23 cellular contexts compared by ENCODE assay signal in genomic region chr16:10202650-10203049, GRCh38. TPM values are rescaled to one million over a fixed set of nuclear protein-coding genes. Genes with fewer than 3 reads are reported as not detected.
DNase-seq lines count a peak whose midpoint lies in the region; ATAC-seq and TF ChIP-seq lines count a peak whose summit lies in the region.
"Had no signal": no experiment of that assay in that cellular context is flagged by ENCODE, and none has a peak within 500 bp of the region (broad histone marks: within the 10 kb centered on the region; RNA-seq: fewer than 3 reads in every experiment).

No MANE protein-coding gene starts in this region.

- TF ChIP-seq CTCF in CD14-positive monocyte (IDR thresholded peaks at IDR 0.05): peak; percentile 15
- peak; percentile 20; the same call in 1 of the 2 replicates for TF ChIP-seq CTCF in GM12875 (IDR thresholded peaks at IDR 0.05; ENCODE audit: borderline replicate concordance, insufficient read depth, low read depth, low read length)
- peak; percentile 26 for TF ChIP-seq CTCF in OCI-LY3 (IDR thresholded peaks at IDR 0.05; ENCODE audit: low read depth, low read length)
- no peak for TF ChIP-seq CTCF in ascending aorta (IDR thresholded peaks at IDR 0.05)

- H4K20me1 ChIP-seq in OCI-LY3 (ENCODE audit: insufficient read depth, low read length): no peaks in the 10 kb centered on the region

- no peak for ATAC-seq in GM21786 (IDR thresholded peaks at IDR 0.05; ENCODE audit: unreplicated experiment)
- ATAC-seq: activated CD8-positive, alpha-beta memory T cell treated with anti-CD3 and anti-CD28 coated beads, Interleukin-2, amount 10 ng/mL, durations not matched to agents 7 days and 5 days; activated naive CD4-positive, alpha-beta T cell treated with anti-CD3 and anti-CD28 coated beads, Interleukin-2, amount 50 U/mL, for 72 hours; left ventricle myocardium superior; natural killer cell treated with Interleukin-12 subunit alpha and Interleukin-12 subunit beta and Interleukin-15 and Interleukin-18, amount 100 ng/mL, for 72 hours had no signal

- intact Hi-C loops in CD14-positive monocyte (cut with micrococcal nuclease) (no loop called here), ascending aorta (cut with DNase I) (no loop called here)

- H3K9ac ChIP-seq in OCI-LY3 (ENCODE audit: low read length): no peak overlapping the region

- no peak overlapping the region for H3K27ac Mint-ChIP-seq in CD14-positive monocyte
- H3K27ac Mint-ChIP-seq: activated CD8-positive, alpha-beta memory T cell treated with anti-CD3 and anti-CD28 coated beads, Interleukin-2, amount 10 ng/mL, durations not matched to agents 7 days and 5 days; activated naive CD4-positive, alpha-beta T cell treated with anti-CD3 and anti-CD28 coated beads, Interleukin-2, amount 50 U/mL, for 72 hours; immature natural killer cell; natural killer cell treated with Interleukin-12 subunit alpha and Interleukin-12 subunit beta and Interleukin-15 and Interleukin-18, amount 100 ng/mL, for 72 hours had no signal

- no peaks in the 10 kb centered on the region for H3K36me3 Mint-ChIP-seq in CD14-positive monocyte
- H3K36me3 Mint-ChIP-seq: activated CD8-positive, alpha-beta memory T cell treated with anti-CD3 and anti-CD28 coated beads, Interleukin-2, amount 10 ng/mL, durations not matched to agents 7 days and 5 days; activated naive CD4-positive, alpha-beta T cell treated with anti-CD3 and anti-CD28 coated beads, Interleukin-2, amount 50 U/mL, for 72 hours; immature natural killer cell; natural killer cell treated with Interleukin-12 subunit alpha and Interleukin-12 subunit beta and Interleukin-15 and Interleukin-18, amount 100 ng/mL, for 72 hours had no signal

- no peaks in the 10 kb centered on the region for H3K27me3 ChIP-seq in OCI-LY3 (ENCODE audit: low read depth, low read length)
- no peaks in the 10 kb centered on the region for H3K27me3 ChIP-seq in ascending aorta
- H3K27me3 ChIP-seq: Peyer's patch, SJCRH30 had no signal

- H3K4me1 Mint-ChIP-seq in CD14-positive monocyte: no peaks in the 10 kb centered on the region
- H3K4me1 Mint-ChIP-seq: activated CD8-positive, alpha-beta memory T cell treated with anti-CD3 and anti-CD28 coated beads, Interleukin-2, amount 10 ng/mL, durations not matched to agents 7 days and 5 days; central memory CD8-positive, alpha-beta T cell; immature natural killer cell had no signal

- H3K4me3 Mint-ChIP-seq in CD14-positive monocyte: no peak overlapping the region
- H3K4me3 Mint-ChIP-seq: activated CD8-positive, alpha-beta memory T cell treated with anti-CD3 and anti-CD28 coated beads, Interleukin-2, amount 10 ng/mL, durations not matched to agents 7 days and 5 days; central memory CD8-positive, alpha-beta T cell; immature natural killer cell; natural killer cell treated with Interleukin-12 subunit alpha and Interleukin-12 subunit beta and Interleukin-15 and Interleukin-18, amount 100 ng/mL, for 72 hours had no signal

- DNase-seq in CD14-positive monocyte (ENCODE audit: low spot score) (no peak), iPS-NIHi11 (ENCODE audit: low spot score) (peak; percentile 23), ascending aorta (ENCODE audit: low spot score in 2 of 2) (no peak), NCI-H2171 treated with DMSO at 0.1 percent for 48 hours (lab: John Stamatoyannopoulos, UW) (no peak), NCI-H510A treated with DMSO at 0.1 percent for 48 hours (lab: John Stamatoyannopoulos, UW) (no peak)
- DNase-seq: activated CD4-positive, alpha-beta T cell treated with anti-CD3 and anti-CD28 coated beads for 48 hours; activated CD8-positive, alpha-beta memory T cell treated with anti-CD3 and anti-CD28 coated beads, Interleukin-2, amount 10 ng/mL, durations not matched to agents 7 days and 5 days; C1 segment of cervical spinal cord; immature natural killer cell; left ventricle myocardium superior; NCI-H526 treated with DMSO at 0.1 percent for 48 hours; Peyer's patch; substantia nigra had no signal

- H3K4me3 ChIP-seq in GM12875 (ENCODE audit: low read depth, low read length) (no peak overlapping the region), OCI-LY3 (ENCODE audit: low read length) (no peak overlapping the region), ascending aorta (no peak overlapping the region)
- H3K4me3 ChIP-seq: Peyer's patch, SJCRH30 had no signal

- no peak overlapping the region for H3K4me2 ChIP-seq in OCI-LY3 (ENCODE audit: low read length)

- H3K9me3 ChIP-seq in OCI-LY3 (ENCODE audit: insufficient read depth, low read length) (no peaks in the 10 kb centered on the region; the same call in 1 of the 2 replicates), ascending aorta (no peaks in the 10 kb centered on the region)
- H3K9me3 ChIP-seq: SJCRH30 had no signal

- H3K4me1 ChIP-seq in OCI-LY3 (ENCODE audit: low read length) (no peaks in the 10 kb centered on the region), ascending aorta (no peaks in the 10 kb centered on the region)
- H3K4me1 ChIP-seq: Peyer's patch, SJCRH30 had no signal

- H3K79me2 ChIP-seq in OCI-LY3 (ENCODE audit: low read length): no peaks in the 10 kb centered on the region

- H3K36me3 ChIP-seq in OCI-LY3 (replicated peaks; ENCODE audit: low read depth, low read length) (no peaks in the 10 kb centered on the region), ascending aorta (no peaks in the 10 kb centered on the region)
- H3K36me3 ChIP-seq: Peyer's patch, SJCRH30 had no signal

- no peak overlapping the region for H2AFZ ChIP-seq in OCI-LY3 (ENCODE audit: low read depth, low read length)

- peaks cover 4 to 14% (median 6%) of the 10 kb centered on the region in 3 donors for H3K27me3 Mint-ChIP-seq in CD14-positive monocyte (ENCODE audit: low read depth in 3 of 3)
- H3K27me3 Mint-ChIP-seq: activated CD8-positive, alpha-beta memory T cell treated with anti-CD3 and anti-CD28 coated beads, Interleukin-2, amount 10 ng/mL, durations not matched to agents 7 days and 5 days had no signal

- H3K27ac ChIP-seq in OCI-LY3 (ENCODE audit: low read length): no peak overlapping the region
- H3K27ac ChIP-seq in ascending aorta: no peak overlapping the region
- H3K27ac ChIP-seq: Peyer's patch, SJCRH30 had no signal

- peaks cover 3 to 14% (median 9%) of the 10 kb centered on the region in 7 donors for H3K9me3 Mint-ChIP-seq in CD14-positive monocyte
- H3K9me3 Mint-ChIP-seq: activated naive CD4-positive, alpha-beta T cell treated with anti-CD3 and anti-CD28 coated beads, Interleukin-2, amount 50 U/mL, for 72 hours; central memory CD8-positive, alpha-beta T cell; immature natural killer cell; natural killer cell treated with Interleukin-12 subunit alpha and Interleukin-12 subunit beta and Interleukin-15 and Interleukin-18, amount 100 ng/mL, for 72 hours had no signal

RNA-seq across cellular contexts. Expression of gene GRIN2A, which starts 20.4 kb away (rescaled TPM):
- not detected for polyA plus RNA-seq in CD14-positive monocyte
- total RNA-seq in ascending aorta: 7.8 TPM
- total RNA-seq: activated CD8-positive, alpha-beta memory T cell treated with anti-CD3 and anti-CD28 coated beads, Interleukin-2, amount 10 ng/mL, durations not matched to agents 7 days and 5 days; activated naive CD4-positive, alpha-beta T cell treated with anti-CD3 and anti-CD28 coated beads, Interleukin-2, amount 50 U/mL, for 72 hours; dermis microvascular lymphatic vessel endothelial cell; natural killer cell treated with Interleukin-12 subunit alpha and Interleukin-12 subunit beta and Interleukin-15 and Interleukin-18, amount 100 ng/mL, for 72 hours; T-helper 1 cell treated with Interleukin-12 subunit alpha and Interleukin-12 subunit beta and Interleukin-4 antibody, amounts not matched to agents 30 ng/mL and 1 ng/mL, for 36 hours had no signal
- polyA plus RNA-seq: AG04450, immature natural killer cell had no signal

Comparison
In these comparisons a context has a peak if more than half of its experiments do, and no peak if none do; other contexts are left out.
1. CTCF ChIP-seq: peak in CD14-positive monocyte (single experiment), GM12875 (single experiment) and OCI-LY3 (single experiment); none in ascending aorta (0 of 3).